In genomic region chr1:161192476-161193465, GRCh38 we compare ENCODE assay signal across 8 cellular contexts. TPM values are rescaled to one million over a fixed set of nuclear protein-coding genes. Genes with fewer than 3 reads are reported as not detected.
A peak's percentile ranks its signal among the peaks of the same experiment; 100 is the strongest.
DNase-seq lines count a peak whose midpoint lies in the region; ATAC-seq, FAIRE-seq and TF ChIP-seq lines count a peak whose summit lies in the region.

No MANE protein-coding gene starts in this region.

- H3K4me3 ChIP-seq in ascending aorta = no peak overlapping the region
- H3K4me3 ChIP-seq in small intestine (ENCODE audit: low read depth in 1 of 2, low read length in 2 of 2) = no peak overlapping the region

- H3K27me3 Mint-ChIP-seq in HFFc6 (ENCODE audit: insufficient read depth) = peaks cover 1% of the 10 kb centered on the region; the same call in 1 of the 2 replicates

- H3K4me3 Mint-ChIP-seq in HFFc6 = no peak overlapping the region

- DNase-seq in DMS79 treated with DMSO at 0.1 percent for 48 hours (lab: John Stamatoyannopoulos, UW) (peak; percentile 66), HFFc6 (peak; percentile 57), NCI-H2029 (lab: John Stamatoyannopoulos, UW) (peak; percentile 14), T-helper 9 cell (peak; percentile 47), ascending aorta (ENCODE audit: low spot score in 2 of 2) (no peak), hippocampal formation (lab: John Stamatoyannopoulos, UW) (peak; percentile 59 to 84), small intestine (peak; percentile 81)

- 47 to 59% (median 52%) methylated on average over 15 of the region's 15 CpGs for WGBS in small intestine, 3 donors

- TF ChIP-seq CTCF in HFFc6 (IDR thresholded peaks at IDR 0.05) = peak; percentile 92
- peak; percentile 71 to 90 (median 78) for TF ChIP-seq CTCF in ascending aorta (IDR thresholded peaks at IDR 0.05)

- H3K9me3 ChIP-seq in ascending aorta = no peaks in the 10 kb centered on the region
- H3K9me3 ChIP-seq in small intestine (ENCODE audit: control insufficient read depth, low read depth) = no peaks in the 10 kb centered on the region

- no peaks in the 10 kb centered on the region for H3K9me3 Mint-ChIP-seq in HFFc6

- H3K27ac ChIP-seq in ascending aorta = no peak overlapping the region
- H3K27ac ChIP-seq in small intestine (ENCODE audit: low read depth in 1 of 2, low read length in 1 of 2) = no peak overlapping the region

- no peak for FAIRE-seq in small intestine (lab: Jason Lieb, UNC)

- H3K27ac Mint-ChIP-seq in HFFc6 = peak overlapping the region; percentile 50

- no peak for ATAC-seq in GM18519 (IDR thresholded peaks at IDR 0.05; ENCODE audit: low FRiP score, unreplicated experiment)

- intact Hi-C loops in ascending aorta (cut with DNase I) = no loop called here

- H3K36me3 ChIP-seq in ascending aorta = no peaks in the 10 kb centered on the region
- no peaks in the 10 kb centered on the region for H3K36me3 ChIP-seq in small intestine (ENCODE audit: control insufficient read depth in 2 of 2, insufficient read depth in 2 of 2, low read length in 2 of 2)

- no peaks in the 10 kb centered on the region for H3K36me3 Mint-ChIP-seq in HFFc6 (ENCODE audit: low read depth)

- H3K4me1 ChIP-seq in ascending aorta (peaks cover 0 to under 1% of the 10 kb centered on the region in 2 donors), small intestine (ENCODE audit: control insufficient read depth in 2 of 2, insufficient read depth in 1 of 2, low read depth in 1 of 2, low read length in 1 of 2) (peaks cover 0 to 3% of the 10 kb centered on the region in 2 donors)

- peaks cover 29% of the 10 kb centered on the region for H3K4me1 Mint-ChIP-seq in HFFc6 (ENCODE audit: low read depth)

- H3K27me3 ChIP-seq in ascending aorta = no peaks in the 10 kb centered on the region
- H3K27me3 ChIP-seq in small intestine (ENCODE audit: control insufficient read depth in 2 of 2, insufficient read depth in 2 of 2, low read length in 2 of 2) = no peaks in the 10 kb centered on the region

RNA-seq across cellular contexts. Expression of gene ADAMTS4, which starts 6.1 kb away (rescaled TPM):
- total RNA-seq in HFFc6 (2021; fragmentation: NEBNext Ultra II Directional; extraction: Animal tissue kit (Norgen Biotek cat#: 25700)) = 1 to 10 TPM; 3.4 to 8.3 (median 6.5) TPM
- 109 TPM for total RNA-seq in ascending aorta
- polyA plus RNA-seq in small intestine = 1 to 10 TPM in 1 of 3 donors, under 1 TPM in 2; under 0.01 to 7.9 (median 0.27) TPM

RNA-seq across cellular contexts. Expression of gene NDUFS2, which starts 9.4 kb away (rescaled TPM):
- 10 to 100 TPM; 81.5 to 90.8 (median 85.8) TPM for total RNA-seq in HFFc6 (2021; fragmentation: NEBNext Ultra II Directional; extraction: Animal tissue kit (Norgen Biotek cat#: 25700))
- 107 TPM for total RNA-seq in ascending aorta
- polyA plus RNA-seq in small intestine = 100 to 1,000 TPM; 113 to 170 (median 128) TPM

RNA-seq across cellular contexts. Expression of gene B4GALT3, which starts 15.5 kb away (rescaled TPM):
- total RNA-seq in HFFc6 (2021; fragmentation: NEBNext Ultra II Directional; extraction: Animal tissue kit (Norgen Biotek cat#: 25700)) = 10 to 100 TPM; 31.0 to 38.2 (median 35.4) TPM
- total RNA-seq in ascending aorta = 26.9 TPM
- polyA plus RNA-seq in small intestine = 10 to 100 TPM; 16.5 to 34.3 (median 25.1) TPM

RNA-seq across cellular contexts. Expression of gene FCER1G, which starts 22.3 kb away (rescaled TPM):
- 1 to 10 TPM in 1 of 6 experiments, under 1 TPM in 4, not detected in 1; 0.33 to 1.0 (median 0.53) TPM for total RNA-seq in HFFc6 (2021; fragmentation: NEBNext Ultra II Directional; extraction: Animal tissue kit (Norgen Biotek cat#: 25700))
- 69.9 TPM for total RNA-seq in ascending aorta
- polyA plus RNA-seq in small intestine = 10 to 100 TPM; 11.6 to 79.8 (median 51.6) TPM

RNA-seq across cellular contexts. Expression of gene PPOX, which starts 26.5 kb away (rescaled TPM):
- 10 to 100 TPM; 11.8 to 15.2 (median 13.5) TPM for total RNA-seq in HFFc6 (2021; fragmentation: NEBNext Ultra II Directional; extraction: Animal tissue kit (Norgen Biotek cat#: 25700))
- 4.8 TPM for total RNA-seq in ascending aorta
- polyA plus RNA-seq in small intestine = 10 to 100 TPM; 12.6 to 51.9 (median 18.1) TPM

Comparison
In these comparisons a context has a peak if more than half of its experiments do, and no peak if none do; other contexts are left out.
1. DNase-seq: peak in DMS79 treated with DMSO at 0.1 percent for 48 hours (single experiment), HFFc6 (single experiment), NCI-H2029 (single experiment), T-helper 9 cell (single experiment), hippocampal formation (2 of 2) and small intestine (single experiment); none in ascending aorta (0 of 2).
2. RNA of gene ADAMTS4, which starts 6.1 kb away (total RNA-seq): 109 TPM in ascending aorta (single experiment); 3.4 to 8.3 TPM in HFFc6; every median in the first group is over 10 times any median in the second.